ENCODE assay signal across 28 cellular contexts in the genomic region with DNA sequence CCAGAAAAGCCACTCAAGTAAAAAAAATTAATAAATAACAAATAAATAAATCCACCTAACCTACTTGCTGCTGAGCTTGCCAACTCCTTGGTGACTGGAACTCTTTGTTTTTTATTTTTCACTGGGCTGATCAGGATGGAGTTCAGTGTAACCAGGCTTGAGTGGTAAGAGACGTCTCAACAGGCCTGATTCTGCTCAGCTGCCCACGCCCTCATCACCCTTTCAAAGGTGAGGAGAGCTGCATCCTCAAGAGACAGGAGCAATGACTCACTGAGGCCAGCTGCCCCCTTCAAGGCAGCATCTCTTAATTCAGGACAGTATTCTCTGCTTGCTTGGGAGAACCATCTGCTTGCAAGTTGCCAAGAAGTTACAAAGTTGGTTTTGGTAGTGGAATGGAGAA.
"Had no signal": no experiment of that assay in that cellular context is flagged by ENCODE, and none has a peak within 500 bp of the region (broad histone marks: within the 10 kb centered on the region; RNA-seq: fewer than 3 reads in every experiment).

No MANE protein-coding gene starts in this region.

- H3K27ac ChIP-seq: ascending aorta, breast epithelium, right atrium auricular region, stomach, vagina, VCaP had no signal

- H3K4me1 Mint-ChIP-seq: activated naive CD4-positive, alpha-beta T cell treated with anti-CD3 and anti-CD28 coated beads, Interleukin-2, amount 10 ng/mL, durations not matched to agents 7 days and 5 days had no signal

- H3K4me3 ChIP-seq: ascending aorta, breast epithelium, lung, right atrium auricular region, stomach, vagina had no signal

- ATAC-seq: activated naive CD8-positive, alpha-beta T cell treated with anti-CD3 and anti-CD28 coated beads, Interleukin-2, amount 50 U/mL, for 24 hours; left lobe of liver had no signal

- H3K36me3 Mint-ChIP-seq: activated naive CD4-positive, alpha-beta T cell treated with anti-CD3 and anti-CD28 coated beads, Interleukin-2, amount 10 ng/mL, durations not matched to agents 7 days and 5 days had no signal

- H3K27me3 ChIP-seq: ascending aorta, breast epithelium, right atrium auricular region, stomach, vagina had no signal

- H3K4me1 ChIP-seq: ascending aorta, breast epithelium, right atrium auricular region, stomach, vagina had no signal

- H3K4me3 Mint-ChIP-seq: activated naive CD4-positive, alpha-beta T cell treated with anti-CD3 and anti-CD28 coated beads, Interleukin-2, amount 10 ng/mL, durations not matched to agents 7 days and 5 days; activated naive CD8-positive, alpha-beta T cell treated with anti-CD3 and anti-CD28 coated beads, Interleukin-2, amount 50 U/mL, for 24 hours; activated T-cell treated with anti-CD3 and anti-CD28 coated beads, Interleukin-2, amount 50 U/mL, for 24 hours; nephron had no signal

- H3K36me3 ChIP-seq: ascending aorta, breast epithelium, right atrium auricular region, stomach, vagina had no signal

- H3K27ac Mint-ChIP-seq: activated naive CD4-positive, alpha-beta T cell treated with anti-CD3 and anti-CD28 coated beads, Interleukin-2, amount 10 ng/mL, durations not matched to agents 7 days and 5 days; activated naive CD8-positive, alpha-beta T cell treated with anti-CD3 and anti-CD28 coated beads, Interleukin-2, amount 50 U/mL, for 24 hours; activated T-cell treated with anti-CD3 and anti-CD28 coated beads, Interleukin-2, amount 50 U/mL, for 24 hours; progenitor cell of endocrine pancreas had no signal

- H3K9me3 Mint-ChIP-seq: activated naive CD4-positive, alpha-beta T cell treated with anti-CD3 and anti-CD28 coated beads, Interleukin-2, amount 10 ng/mL, durations not matched to agents 7 days and 5 days; activated T-cell treated with anti-CD3 and anti-CD28 coated beads, Interleukin-2, amount 50 U/mL, for 24 hours had no signal

- DNase-seq: activated CD4-positive, alpha-beta T cell treated with anti-CD3 and anti-CD28 coated beads, Interleukin-2, amount 50 U/mL, for 4 hours; activated effector memory CD4-positive, alpha-beta T cell treated with Interleukin-2 at 50 U/mL for 16 hours; activated naive CD4-positive, alpha-beta T cell treated with anti-CD3 and anti-CD28 coated beads, Interleukin-2, amount 10 ng/mL, durations not matched to agents 7 days and 5 days; activated naive CD8-positive, alpha-beta T cell treated with anti-CD3 and anti-CD28 coated beads, Interleukin-2, amount 50 U/mL, for 24 hours; activated T-cell treated with anti-CD3 and anti-CD28 coated beads, Interleukin-2, amount 50 U/mL, for 24 hours; cerebellar nuclear complex; effector CD4-positive, alpha-beta T cell; foreskin fibroblast; glutamatergic neuron; hippocampal formation; midbrain; nucleus accumbens; stimulated activated CD4-positive, alpha-beta T cell treated with anti-CD3 and anti-CD28 coated beads, Interleukin-12 subunit alpha, Interleukin-12 subunit beta, amount 100 ng/mL, for 4 hours; stimulated activated CD4-positive, alpha-beta T cell treated with anti-CD3 and anti-CD28 coated beads, Interleukin-1b, Interleukin-23, amount 100 ng/mL, for 48 hours; stimulated activated CD8-positive, alpha-beta memory T cell treated with anti-CD3 and anti-CD28 coated beads, Interleukin-4, amount 100 ng/mL, for 48 hours; stomach; SW 1271; T-helper 2 cell; trophoblast cell had no signal

- H3K27me3 Mint-ChIP-seq: progenitor cell of endocrine pancreas had no signal
